In the genomic region with DNA sequence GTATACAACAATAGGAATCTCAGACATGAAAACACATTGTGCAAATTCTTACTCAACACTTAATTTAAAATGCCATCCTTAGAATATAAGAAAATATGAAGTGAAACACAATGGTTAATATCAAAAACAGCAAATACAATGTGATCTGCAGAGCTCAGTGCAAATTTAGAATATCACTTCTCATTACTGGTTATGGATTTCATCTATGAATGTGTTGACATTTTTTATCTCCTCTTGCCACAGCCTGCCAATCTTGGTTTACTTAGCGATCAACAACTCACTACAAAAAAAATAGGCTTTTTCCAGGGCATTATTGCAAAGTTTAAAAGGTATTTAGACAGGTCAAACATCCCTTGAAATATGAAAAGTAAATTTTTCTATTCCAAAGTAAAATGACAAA, we compare ENCODE assay signal across 16 cellular contexts. TPM values are rescaled to one million over a fixed set of nuclear protein-coding genes. Genes with fewer than 3 reads are reported as not detected.
DNase-seq lines count a peak whose midpoint lies in the region; ATAC-seq and TF ChIP-seq lines count a peak whose summit lies in the region.
"Had no signal": no experiment of that assay in that cellular context is flagged by ENCODE, and none has a peak within 500 bp of the region (broad histone marks: within the 10 kb centered on the region; RNA-seq: fewer than 3 reads in every experiment).

No MANE protein-coding gene starts in this region.

- H3K4me3 ChIP-seq in right cardiac atrium (ENCODE audit: low read length), result no peak overlapping the region
- peak overlapping the region; percentile 3; the same call in 1 of the 2 replicates for H3K4me3 ChIP-seq in MM.1S (ENCODE audit: low read length)
- H3K4me3 ChIP-seq in neuron (ENCODE audit: low read length), result no peak overlapping the region
- H3K4me3 ChIP-seq: GM23248 had no signal

- H3K79me2 ChIP-seq in MM.1S (ENCODE audit: low read length), result peaks cover 38% of the 10 kb centered on the region

- H3K9me2 ChIP-seq in MM.1S (replicated peaks; ENCODE audit: insufficient read depth, low read length), result no peaks in the 10 kb centered on the region

- DNase-seq in left ventricle myocardium superior, result no peak
- no peak for DNase-seq in right cardiac atrium
- DNase-seq in MM.1S, result no peak
- no peak for DNase-seq in medulla oblongata (ENCODE audit: extremely low spot score)
- DNase-seq: Calu3, COR-L47, DND-41, GM23248, H9 had no signal

- H3K9me3 ChIP-seq in right cardiac atrium (ENCODE audit: control insufficient read depth, low read length) (no peaks in the 10 kb centered on the region), MM.1S (replicated peaks; ENCODE audit: insufficient read depth, low read length) (no peaks in the 10 kb centered on the region), neuron (ENCODE audit: low read length) (no peaks in the 10 kb centered on the region)

- peak; percentile 69 for ATAC-seq in left ventricle myocardium superior
- no peak for ATAC-seq in right cardiac atrium
- ATAC-seq in GM18519 (IDR thresholded peaks at IDR 0.05; ENCODE audit: low FRiP score, unreplicated experiment), result no peak
- ATAC-seq: HCT116 had no signal

- H4K20me1 ChIP-seq in MM.1S (ENCODE audit: insufficient read depth, low read length), result no peaks in the 10 kb centered on the region

- peak overlapping the region; percentile 23 for H3K4me2 ChIP-seq in MM.1S (ENCODE audit: low read depth, low read length)

- no peak for TF ChIP-seq CTCF in MM.1S (IDR thresholded peaks at IDR 0.05; ENCODE audit: low read length)

- H3K4me1 ChIP-seq in right cardiac atrium (ENCODE audit: control insufficient read depth, insufficient read depth, low read length), result peaks cover 2% of the 10 kb centered on the region
- peaks cover 21% of the 10 kb centered on the region for H3K4me1 ChIP-seq in MM.1S (ENCODE audit: low read length)
- no peaks in the 10 kb centered on the region for H3K4me1 ChIP-seq in neuron (ENCODE audit: insufficient read depth, low read length)

- H3F3A ChIP-seq in MM.1S (ENCODE audit: insufficient read depth, low read length), result peaks cover 7% of the 10 kb centered on the region; the same call in 1 of the 2 replicates

- 40% methylated on average over 1 of the region's 1 CpG for WGBS in right cardiac atrium

- intact Hi-C loops in left ventricle myocardium superior (cut with micrococcal nuclease) (no loop called here), right cardiac atrium (cut with DNase I) (no loop called here)

- H3K9ac ChIP-seq in MM.1S (ENCODE audit: low read length), result no peak overlapping the region
- H3K9ac ChIP-seq: GM23248 had no signal

- no peaks in the 10 kb centered on the region for H3K36me3 ChIP-seq in MM.1S (replicated peaks; ENCODE audit: insufficient read depth, low read length)
- H3K36me3 ChIP-seq in neuron (ENCODE audit: insufficient read depth, low read length), result no peaks in the 10 kb centered on the region

- H3K27me3 ChIP-seq in right cardiac atrium (ENCODE audit: control insufficient read depth, insufficient read depth), result no peaks in the 10 kb centered on the region
- no peaks in the 10 kb centered on the region for H3K27me3 ChIP-seq in MM.1S (replicated peaks; ENCODE audit: insufficient read depth, low read length)
- H3K27me3 ChIP-seq in neuron (ENCODE audit: insufficient read depth, low read length), result no peaks in the 10 kb centered on the region

- H2AFZ ChIP-seq in MM.1S (ENCODE audit: low read length) (no peak overlapping the region), neuron (ENCODE audit: low read depth, low read length) (peak overlapping the region; percentile 28)
- H2AFZ ChIP-seq: GM23248 had no signal

- H3K27ac ChIP-seq in right cardiac atrium (ENCODE audit: low read length) (no peak overlapping the region), MM.1S (ENCODE audit: low read length) (peak overlapping the region; percentile 4; the same call in 1 of the 2 replicates)
- H3K27ac ChIP-seq: GM23248 had no signal

RNA-seq across cellular contexts. Expression of a gene that starts 25.0 kb away (rescaled TPM):
- total RNA-seq in left ventricle myocardium superior (0.22 TPM), right cardiac atrium (under 1 TPM; 0.25 to 0.61 (median 0.32) TPM)
- polyA plus RNA-seq in right cardiac atrium, result 0.09 TPM
- total RNA-seq: A172; CD4-positive, alpha-beta memory T cell; GM23248 had no signal
- polyA plus RNA-seq: BJ; CD4-positive, alpha-beta memory T cell; GM23248 had no signal

RNA-seq across cellular contexts. Expression of a gene that starts 28.8 kb away (rescaled TPM):
- total RNA-seq in left ventricle myocardium superior (0.47 TPM), right cardiac atrium (under 1 TPM; 0.21 to 0.39 (median 0.24) TPM)
- 0.05 TPM for polyA plus RNA-seq in right cardiac atrium
- total RNA-seq: A172; CD4-positive, alpha-beta memory T cell; GM23248; H4 had no signal
- polyA plus RNA-seq: BJ; CD4-positive, alpha-beta memory T cell; GM23248 had no signal
